8 cellular contexts compared by ENCODE assay signal in the genomic region with DNA sequence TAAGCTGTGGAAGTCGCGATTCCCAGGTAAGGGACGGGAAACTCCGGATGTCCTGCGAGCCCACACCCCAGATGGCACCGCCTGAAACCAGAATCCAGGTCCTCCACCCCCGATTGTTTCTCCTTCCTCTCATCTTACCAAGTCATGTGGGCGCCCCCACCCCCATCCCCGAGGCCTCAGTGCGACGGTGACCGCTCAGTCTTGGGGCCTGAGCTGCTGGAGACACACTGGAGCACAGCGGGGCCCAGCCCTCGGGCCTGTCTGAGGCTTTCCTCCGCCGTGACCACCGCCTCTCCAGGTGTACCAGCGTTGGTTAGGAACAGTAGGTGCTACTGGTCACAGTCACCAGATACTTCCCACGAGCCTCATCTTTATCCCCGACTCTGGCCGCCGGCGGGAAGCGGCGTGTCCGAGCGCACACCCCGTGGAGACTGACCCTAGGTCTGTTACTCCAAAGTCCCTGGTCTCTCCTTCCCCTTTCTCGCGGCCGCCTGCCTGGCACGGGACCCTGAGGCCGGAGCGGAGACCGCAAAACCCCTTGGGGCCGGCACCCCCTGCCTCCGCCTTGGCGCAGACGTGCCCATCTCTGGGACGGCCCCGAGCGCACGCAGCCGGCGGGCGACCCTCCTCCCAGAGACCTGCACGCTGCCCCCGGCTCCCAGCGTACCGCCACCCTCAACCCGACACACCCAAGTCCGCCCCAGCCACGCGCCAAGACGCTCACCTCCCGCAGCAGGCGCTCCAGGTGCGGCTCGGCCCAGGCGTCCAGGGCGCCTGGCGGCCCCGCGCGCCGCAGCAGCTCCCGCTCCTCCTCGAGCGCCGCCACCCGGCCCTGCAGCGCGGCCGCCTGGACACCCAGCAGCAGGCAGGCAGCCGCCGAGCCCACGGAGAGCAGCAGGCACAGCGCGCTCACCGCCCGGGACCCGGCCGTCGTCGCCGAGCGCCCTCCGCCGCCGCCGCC. TPM values are rescaled to one million over a fixed set of nuclear protein-coding genes. Genes with fewer than 3 reads are reported as not detected.
DNase-seq lines count a peak whose midpoint lies in the region; ATAC-seq and TF ChIP-seq lines count a peak whose summit lies in the region.

No MANE protein-coding gene starts in this region.

- H3K27ac ChIP-seq in GM23338 (ENCODE audit: low read depth): no peak overlapping the region
- H3K27ac ChIP-seq in psoas muscle: peak overlapping the region; percentile 82
- no peak overlapping the region for H3K27ac ChIP-seq in Karpas-422 (ENCODE audit: low read length)

- peaks cover 18% of the 10 kb centered on the region for H3K4me1 ChIP-seq in GM23338 (ENCODE audit: insufficient read depth)
- peaks cover 14% of the 10 kb centered on the region for H3K4me1 ChIP-seq in psoas muscle
- no peaks in the 10 kb centered on the region for H3K4me1 ChIP-seq in Karpas-422 (ENCODE audit: low read length)

- H3K9me2 ChIP-seq in GM23338 (ENCODE audit: insufficient read depth): no peaks in the 10 kb centered on the region
- no peaks in the 10 kb centered on the region for H3K9me2 ChIP-seq in Karpas-422 (replicated peaks; ENCODE audit: insufficient read depth, low read length)

- H3K9me3 Mint-ChIP-seq in GM23338: peaks cover 10% of the 10 kb centered on the region
- H3K9me3 Mint-ChIP-seq in activated T-cell treated with anti-CD3 and anti-CD28 coated beads, Interleukin-2, amount 50 U/mL, for 24 hours: peaks cover 7% of the 10 kb centered on the region

- H3K27ac Mint-ChIP-seq in GM23338: no peak overlapping the region
- H3K27ac Mint-ChIP-seq in activated T-cell treated with anti-CD3 and anti-CD28 coated beads, Interleukin-2, amount 50 U/mL, for 24 hours: no peak overlapping the region

- H3K27me3 Mint-ChIP-seq in GM23338 (ENCODE audit: insufficient read depth, low read depth, poor library complexity): peaks cover 33% of the 10 kb centered on the region
- H3K27me3 Mint-ChIP-seq in activated T-cell treated with anti-CD3 and anti-CD28 coated beads, Interleukin-2, amount 50 U/mL, for 24 hours: peaks cover 59% of the 10 kb centered on the region

- DNase-seq in AG20443 (ENCODE audit: low spot score): peak; percentile 76
- peak; percentile 65 for DNase-seq in GM23338 (ENCODE audit: low spot score)
- DNase-seq in activated T-cell treated with anti-CD3 and anti-CD28 coated beads, Interleukin-2, amount 50 U/mL, for 24 hours: no peak
- DNase-seq in left cardiac atrium: peak; percentile 48
- peak in 1 of 2 donors; percentile 68 for DNase-seq in psoas muscle
- DNase-seq in Karpas-422: no peak

- H3K4me3 ChIP-seq in GM23338 (peak overlapping the region; percentile 60), psoas muscle (peak overlapping the region; percentile 73), Karpas-422 (ENCODE audit: low read length) (no peak overlapping the region)

- no peaks in the 10 kb centered on the region for H3K9me3 ChIP-seq in psoas muscle
- no peaks in the 10 kb centered on the region for H3K9me3 ChIP-seq in Karpas-422 (ENCODE audit: low read length)

- H3K4me2 ChIP-seq in GM23338 (peak overlapping the region; percentile 79), Karpas-422 (ENCODE audit: low read depth, low read length, poor library complexity, severe bottlenecking) (no peak overlapping the region)

- peak in 1 of 2 experiments; percentile 47; a peak in 2 of 4 replicates for TF ChIP-seq CTCF in GM23338 (conservative IDR thresholded peaks at IDR 0.05; ENCODE audit: low read depth in 2 of 2)
- TF ChIP-seq CTCF in psoas muscle (IDR thresholded peaks at IDR 0.05): peak; percentile 28

- 17 to 30% (median 25%) methylated on average over 58 to 91 of the region's 91 CpGs for WGBS in psoas muscle, 3 donors

- intact Hi-C loops in left cardiac atrium (cut with DNase I): no loop called here
- intact Hi-C loops in psoas muscle (cut with DNase I): loop anchor here (1.0 to 10.0 kb wide), 3 partner anchors 305 to 357 kb away; a partner anchor contains a TSS

- peak; percentile 60 for ATAC-seq in GM23338
- peak; percentile 45 to 60 for ATAC-seq in left cardiac atrium
- peak; percentile 15 to 41 (median 29) for ATAC-seq in psoas muscle
- ATAC-seq in HG03280 (IDR thresholded peaks at IDR 0.05; ENCODE audit: unreplicated experiment): no peak
- ATAC-seq in HG03139 (IDR thresholded peaks at IDR 0.05; ENCODE audit: unreplicated experiment): no peak

- peaks cover 25% of the 10 kb centered on the region for H3K27me3 ChIP-seq in GM23338 (ENCODE audit: insufficient read depth)
- peaks cover 0 to 9% (median 2%) of the 10 kb centered on the region in 3 donors for H3K27me3 ChIP-seq in psoas muscle (ENCODE audit: insufficient read depth in 3 of 3, low read length in 2 of 3)
- no peaks in the 10 kb centered on the region for H3K27me3 ChIP-seq in Karpas-422 (ENCODE audit: low read length)

- H4K20me1 ChIP-seq in GM23338 (replicated peaks; ENCODE audit: insufficient read depth) (no peaks in the 10 kb centered on the region), Karpas-422 (ENCODE audit: insufficient read depth, low read depth, low read length) (no peaks in the 10 kb centered on the region)

- peaks cover 33% of the 10 kb centered on the region for H3K4me1 Mint-ChIP-seq in GM23338
- peaks cover 6% of the 10 kb centered on the region for H3K4me1 Mint-ChIP-seq in activated T-cell treated with anti-CD3 and anti-CD28 coated beads, Interleukin-2, amount 50 U/mL, for 24 hours (ENCODE audit: low read depth)

- H3K4me3 Mint-ChIP-seq in GM23338: peak overlapping the region; percentile 71
- H3K4me3 Mint-ChIP-seq in activated T-cell treated with anti-CD3 and anti-CD28 coated beads, Interleukin-2, amount 50 U/mL, for 24 hours: peak overlapping the region; percentile 31

- peaks cover 7% of the 10 kb centered on the region for H3K36me3 Mint-ChIP-seq in GM23338 (ENCODE audit: low read depth)
- peaks cover 8% of the 10 kb centered on the region for H3K36me3 Mint-ChIP-seq in activated T-cell treated with anti-CD3 and anti-CD28 coated beads, Interleukin-2, amount 50 U/mL, for 24 hours (ENCODE audit: low read depth)

- H3K79me2 ChIP-seq in GM23338 (replicated peaks; ENCODE audit: insufficient read depth): peaks cover 10% of the 10 kb centered on the region; the same call in 1 of the 2 replicates
- H3K79me2 ChIP-seq in Karpas-422 (ENCODE audit: low read length): no peaks in the 10 kb centered on the region

- peak overlapping the region; percentile 91; the same call in 1 of the 2 replicates for H2AFZ ChIP-seq in GM23338
- no peak overlapping the region for H2AFZ ChIP-seq in Karpas-422 (ENCODE audit: low read length)

- H3K36me3 ChIP-seq in GM23338 (ENCODE audit: insufficient read depth): no peaks in the 10 kb centered on the region
- H3K36me3 ChIP-seq in psoas muscle (ENCODE audit: insufficient read depth in 1 of 2, low read depth in 1 of 2): no peaks in the 10 kb centered on the region
- H3K36me3 ChIP-seq in Karpas-422 (ENCODE audit: insufficient read depth, low read length): no peaks in the 10 kb centered on the region

- no peak overlapping the region for H3K9ac ChIP-seq in Karpas-422 (ENCODE audit: low read length)

- peaks cover 6% of the 10 kb centered on the region; the same call in 1 of the 2 replicates for H3F3A ChIP-seq in GM23338 (replicated peaks; ENCODE audit: low read depth)

TF ChIP-seq in GM23338, 12 proteins besides CTCF, POLR2A, EP300 and RAD21:
- TF ChIP-seq JUNB (IDR thresholded peaks at IDR 0.05; ENCODE audit: unreplicated experiment) (no peak), ZNF114 (CRISPR knock-in tag; IDR thresholded peaks at IDR 0.05) (no peak), EZH2 (IDR thresholded peaks at IDR 0.05; ENCODE audit: low read depth, unreplicated experiment) (peak; percentile 21), CREB1 (CRISPR knock-in tag; IDR thresholded peaks at IDR 0.05; ENCODE audit: low read depth) (no peak)

RNA-seq across cellular contexts. Expression of a gene that starts 0.7 kb away (rescaled TPM):
- 6.8 and 8.2 TPM in 2 replicates for total RNA-seq in GM23338 (2014; rRNA removed; shearing (Covaris generic))
- 4.8 and 6.6 TPM in 2 replicates for polyA plus RNA-seq in GM23338 (2016; fragmentation: Nextera tagmentation; extraction: Ambion mirVana)
- total RNA-seq in left cardiac atrium: 1 to 10 TPM; 5.5 to 6.0 TPM
- total RNA-seq in psoas muscle: 1 to 10 TPM in 3 of 4 donors, under 1 TPM in 1; 0.66 to 3.0 (median 1.4) TPM
- 1 to 10 TPM in 1 of 3 donors, under 1 TPM in 2; 0.69 to 1.5 (median 0.76) TPM for polyA plus RNA-seq in psoas muscle
- total RNA-seq in Karpas-422 (2014; rRNA removed; shearing (Covaris generic); ENCODE audit: low replicate concordance): 5.7 and 7.6 TPM in 2 replicates

RNA-seq across cellular contexts. Expression of a gene that starts 37.4 kb away (rescaled TPM):
- total RNA-seq in GM23338 (2014; rRNA removed; shearing (Covaris generic)): 9.9 and 15.3 TPM in 2 replicates
- polyA plus RNA-seq in GM23338 (2016; fragmentation: Nextera tagmentation; extraction: Ambion mirVana) (9.6 and 18.1 TPM in 2 replicates), psoas muscle (10 to 100 TPM in 2 of 3 donors, 1 to 10 TPM in 1; 4.9 to 13.8 (median 13.7) TPM)
- total RNA-seq in left cardiac atrium (10 to 100 TPM; 15.6 to 17.5 TPM), psoas muscle (10 to 100 TPM; 15.1 to 31.5 (median 17.8) TPM)
- total RNA-seq in Karpas-422 (2014; rRNA removed; shearing (Covaris generic); ENCODE audit: low replicate concordance): 27.7 and 29.0 TPM in 2 replicates

Comparison
In these comparisons a context has a peak if more than half of its experiments do, and no peak if none do; other contexts are left out.
1. DNase-seq: peak in AG20443 (single experiment), GM23338 (single experiment) and left cardiac atrium (single experiment); none in activated T-cell treated with anti-CD3 and anti-CD28 coated beads, Interleukin-2, amount 50 U/mL, for 24 hours (single experiment) and Karpas-422 (single experiment).
2. ATAC-seq: peak in GM23338 (single experiment), left cardiac atrium (2 of 2) and psoas muscle (4 of 4); none in HG03280 (single experiment) and HG03139 (single experiment).
3. intact Hi-C loops: an anchor here in psoas muscle (1.0 to 10.0 kb wide); none called in left cardiac atrium.